Comparison of ENCODE assay signal across 8 cellular contexts in genomic region chr1:11059990-11060948, GRCh38. TPM values are rescaled to one million over a fixed set of nuclear protein-coding genes. Genes with fewer than 3 reads are reported as not detected.
DNase-seq lines count a peak whose midpoint lies in the region; ATAC-seq and TF ChIP-seq lines count a peak whose summit lies in the region.

TSS of gene SRM (minus strand) at chr1:11060018. CDS start at chr1:11059943, 75 bp downstream.

- ATAC-seq in HG02610 (IDR thresholded peaks at IDR 0.05; ENCODE audit: unreplicated experiment) (peak; percentile 91), thoracic aorta (ENCODE audit: insufficient number of reproducible peaks, low FRiP score, low read depth) (peak; percentile 69)

- H3K4me1 ChIP-seq in thoracic aorta (ENCODE audit: control insufficient read depth in 1 of 2, low read depth in 2 of 2): peaks cover 14 to 21% of the 10 kb centered on the region in 2 donors

- peaks cover 12% of the 10 kb centered on the region for H3K36me3 ChIP-seq in thoracic aorta

- peak within 1 kb of the TSS; percentile 95 for H3K4me3 Mint-ChIP-seq in activated naive CD8-positive, alpha-beta T cell treated with anti-CD3 and anti-CD28 coated beads for 36 hours
- H3K4me3 Mint-ChIP-seq in glutamatergic neuron (ENCODE audit: unreplicated experiment) (peak within 1 kb of the TSS; percentile 96), osteocyte (ENCODE audit: unreplicated experiment) (peak within 1 kb of the TSS; percentile 94)

- peak within 1 kb of the TSS; percentile 51 to 71 for H3K27ac ChIP-seq in thoracic aorta

- H3K9me3 Mint-ChIP-seq in activated naive CD8-positive, alpha-beta T cell treated with anti-CD3 and anti-CD28 coated beads for 36 hours: no peaks in the 10 kb centered on the region
- H3K9me3 Mint-ChIP-seq in glutamatergic neuron (ENCODE audit: unreplicated experiment): peaks cover 4% of the 10 kb centered on the region
- no peaks in the 10 kb centered on the region for H3K9me3 Mint-ChIP-seq in osteocyte (ENCODE audit: unreplicated experiment)

- H3K4me3 ChIP-seq in thoracic aorta: peak within 1 kb of the TSS; percentile 93

- H3K4me1 Mint-ChIP-seq in activated naive CD8-positive, alpha-beta T cell treated with anti-CD3 and anti-CD28 coated beads for 36 hours: peaks cover 41% of the 10 kb centered on the region
- peaks cover 6% of the 10 kb centered on the region for H3K4me1 Mint-ChIP-seq in glutamatergic neuron (ENCODE audit: low read depth, unreplicated experiment)
- peaks cover 16% of the 10 kb centered on the region for H3K4me1 Mint-ChIP-seq in osteocyte (ENCODE audit: unreplicated experiment)

- H3K9me3 ChIP-seq in thoracic aorta: no peaks in the 10 kb centered on the region

- peak; percentile 100 for DNase-seq in GM10266 (ENCODE audit: extremely low spot score)
- peak; percentile 93 for DNase-seq in NCI-H1092 treated with DMSO at 0.1 percent for 48 hours (lab: John Stamatoyannopoulos, UW)
- DNase-seq in SKM-1 treated with dmso at 0.1 percent for 144 hours (lab: John Stamatoyannopoulos, UW; ENCODE audit: unreplicated experiment): peak; percentile 86
- peak; percentile 98 for DNase-seq in activated naive CD8-positive, alpha-beta T cell treated with anti-CD3 and anti-CD28 coated beads for 36 hours
- DNase-seq in glutamatergic neuron: peak; percentile 94
- peak; percentile 95 for DNase-seq in osteocyte (ENCODE audit: extremely low spot score, unreplicated experiment)
- peak; percentile 69 for DNase-seq in thoracic aorta (ENCODE audit: low spot score)

- H3K27ac Mint-ChIP-seq in activated naive CD8-positive, alpha-beta T cell treated with anti-CD3 and anti-CD28 coated beads for 36 hours: peak within 1 kb of the TSS; percentile 98
- H3K27ac Mint-ChIP-seq in glutamatergic neuron (ENCODE audit: unreplicated experiment) (peak within 1 kb of the TSS; percentile 87), osteocyte (ENCODE audit: unreplicated experiment) (peak within 1 kb of the TSS; percentile 90)

- H3K36me3 Mint-ChIP-seq in activated naive CD8-positive, alpha-beta T cell treated with anti-CD3 and anti-CD28 coated beads for 36 hours: peaks cover 56% of the 10 kb centered on the region
- H3K36me3 Mint-ChIP-seq in glutamatergic neuron (ENCODE audit: unreplicated experiment) (no peaks in the 10 kb centered on the region), osteocyte (ENCODE audit: unreplicated experiment) (peaks cover 12% of the 10 kb centered on the region)

- TF ChIP-seq CTCF in GM10266 (IDR thresholded peaks at IDR 0.05; ENCODE audit: control insufficient read depth, insufficient read depth, low read depth, missing control alignments) (peak; percentile 35), glutamatergic neuron (IDR thresholded peaks at IDR 0.05; ENCODE audit: partially characterized antibody, unreplicated experiment) (peak; percentile 26), osteocyte (IDR thresholded peaks at IDR 0.05) (peak; percentile 64), thoracic aorta (IDR thresholded peaks at IDR 0.05) (peak; percentile 33)

- H3K27me3 Mint-ChIP-seq in activated naive CD8-positive, alpha-beta T cell treated with anti-CD3 and anti-CD28 coated beads for 36 hours: no peaks in the 10 kb centered on the region
- peaks cover 5% of the 10 kb centered on the region for H3K27me3 Mint-ChIP-seq in glutamatergic neuron (ENCODE audit: unreplicated experiment)
- H3K27me3 Mint-ChIP-seq in osteocyte (ENCODE audit: unreplicated experiment): no peaks in the 10 kb centered on the region

- no peaks in the 10 kb centered on the region for H3K27me3 ChIP-seq in thoracic aorta (replicated peaks; ENCODE audit: insufficient read depth)

RNA-seq across cellular contexts. Expression of gene SRM, which starts in this region (rescaled TPM):
- total RNA-seq in activated naive CD8-positive, alpha-beta T cell treated with anti-CD3 and anti-CD28 coated beads for 36 hours: 100 to 1,000 TPM; 387 to 388 TPM
- total RNA-seq in glutamatergic neuron (ENCODE audit: unreplicated experiment) (79.4 TPM), osteocyte (112 and 117 TPM in 2 replicates), thoracic aorta (10 to 100 TPM; 50.8 to 57.4 TPM)

Comparison
In these comparisons a context has a peak if more than half of its experiments do, and no peak if none do; other contexts are left out.
1. Peak in every context shown above with its lines: DNase-seq, ATAC-seq, H3K4me3 ChIP-seq and H3K27ac ChIP-seq.